ENCODE assay signal across 14 cellular contexts in the genomic region with DNA sequence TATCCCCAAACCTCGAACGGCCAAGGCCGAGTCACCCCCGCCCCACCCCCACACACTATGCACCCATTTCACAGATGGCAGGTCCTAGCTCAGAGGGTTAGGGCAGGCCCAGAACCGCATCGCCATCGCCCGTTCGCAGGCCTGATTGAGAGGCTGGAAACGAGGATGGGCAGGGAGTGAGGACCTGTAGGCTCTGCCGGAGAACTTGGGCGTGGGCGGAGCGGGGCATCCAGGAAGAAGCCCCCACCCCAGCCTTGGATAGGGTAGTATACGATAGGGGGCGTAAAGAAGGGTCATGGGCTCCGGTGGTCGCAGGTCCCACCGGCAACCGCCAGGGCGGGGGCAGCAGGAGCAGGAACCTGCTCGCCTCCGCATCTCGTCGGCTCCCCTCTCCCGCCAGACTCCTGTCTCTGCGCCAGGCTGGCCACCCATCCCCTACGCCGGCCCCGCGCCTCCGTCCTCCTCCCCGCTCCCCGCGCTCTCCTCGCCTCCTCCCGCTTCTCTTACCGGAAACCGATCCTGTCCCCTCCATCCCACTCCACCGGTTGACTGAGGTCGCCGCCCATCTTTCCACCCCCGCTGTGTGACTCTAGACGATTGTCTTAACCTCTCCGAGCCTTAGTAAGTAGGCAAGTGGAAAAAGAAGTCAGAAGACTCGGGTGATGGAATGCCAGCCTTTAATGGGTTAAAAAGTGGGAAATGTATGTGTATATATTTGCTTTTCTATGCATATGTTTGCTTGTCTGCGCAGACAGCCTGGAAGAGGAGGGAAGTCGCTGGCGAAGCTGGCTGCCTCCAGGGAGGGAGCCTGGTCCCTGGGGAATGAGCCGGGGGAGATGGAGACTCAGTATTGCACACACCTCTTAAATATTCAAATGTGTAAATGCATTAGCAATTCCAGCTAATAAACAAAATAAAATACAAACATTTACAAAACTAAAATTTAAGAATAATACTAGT. TPM values are rescaled to one million over a fixed set of nuclear protein-coding genes. Genes with fewer than 3 reads are reported as not detected.
DNase-seq lines count a peak whose midpoint lies in the region; ATAC-seq, FAIRE-seq and TF ChIP-seq lines count a peak whose summit lies in the region.
"Had no signal": no experiment of that assay in that cellular context is flagged by ENCODE, and none has a peak within 500 bp of the region (broad histone marks: within the 10 kb centered on the region; RNA-seq: fewer than 3 reads in every experiment).

No MANE protein-coding gene starts in this region.

- H2AFZ ChIP-seq in H9 (ENCODE audit: low read length) (no peak overlapping the region), keratinocyte (ENCODE audit: control insufficient read depth, low read length) (no peak overlapping the region)

- no peak overlapping the region for H3K4ac ChIP-seq in H9 (ENCODE audit: low read depth, low read length)

- H2BK20ac ChIP-seq in H9 (ENCODE audit: low read depth, low read length, poor library complexity, severe bottlenecking) = no peak overlapping the region

- CTCF ChIA-PET in RWPE1 (lab: Yijun Ruan, JAX) = no interaction called here

- no peaks in the 10 kb centered on the region for H3K9me1 ChIP-seq in keratinocyte (ENCODE audit: control insufficient read depth, extremely low read depth, insufficient read depth, low read length)

- no peak overlapping the region for H4K8ac ChIP-seq in H9 (replicated peaks; ENCODE audit: insufficient read length, low read depth, low read length)

- H3K79me2 ChIP-seq in H9 (ENCODE audit: insufficient read depth, low read length) (no peaks in the 10 kb centered on the region), keratinocyte (ENCODE audit: control insufficient read depth, insufficient read depth, low read length) (no peaks in the 10 kb centered on the region)

- no peak overlapping the region for H2AK5ac ChIP-seq in H9 (ENCODE audit: insufficient read length, low read length)

- no peak overlapping the region for H3K14ac ChIP-seq in H9 (ENCODE audit: insufficient read depth, low read length)

- H4K20me1 ChIP-seq in H9 (ENCODE audit: control insufficient read depth, insufficient read depth, insufficient read length) = no peaks in the 10 kb centered on the region
- no peaks in the 10 kb centered on the region for H4K20me1 ChIP-seq in keratinocyte (ENCODE audit: control insufficient read depth, extremely low read depth, insufficient read depth, low read length)

- WGBS in H9 (ENCODE audit: extremely low coverage, insufficient read length, low lambda C conversion rate) = no CpG with 5 or more reads among the region's 50 CpGs

- H3T11ph ChIP-seq in H9 (ENCODE audit: low read length) = no peak overlapping the region

- no peaks in the 10 kb centered on the region for H3K36me3 Mint-ChIP-seq in H9 (ENCODE audit: insufficient read depth in 1 of 3, low read depth in 3 of 3)
- H3K36me3 Mint-ChIP-seq: T-cell had no signal

- H3K9ac ChIP-seq in H9 (ENCODE audit: extremely low read depth, insufficient read length, low read length) (no peak overlapping the region), keratinocyte (ENCODE audit: control insufficient read depth, extremely low read depth, insufficient read depth, low read length) (no peak overlapping the region)

- peaks cover 16 to 53% of the 10 kb centered on the region in 2 experiments for H3K4me1 Mint-ChIP-seq in H9

- H3K56ac ChIP-seq in H9 (ENCODE audit: insufficient read length, low read depth, low read length) = no peak overlapping the region

- no peak for ATAC-seq in HG02623 (IDR thresholded peaks at IDR 0.05; ENCODE audit: unreplicated experiment)
- ATAC-seq in HG03439 (IDR thresholded peaks at IDR 0.05; ENCODE audit: unreplicated experiment) = no peak

- no peak overlapping the region for H2BK120ac ChIP-seq in H9 (ENCODE audit: low read depth, low read length, poor library complexity, severe bottlenecking)

- H3K27ac Mint-ChIP-seq in H9 = no peak overlapping the region
- H3K27ac Mint-ChIP-seq: T-cell had no signal

- no peak overlapping the region for H4K91ac ChIP-seq in H9 (ENCODE audit: insufficient read length, low read depth, low read length)

- no peaks in the 10 kb centered on the region for H3K36me3 ChIP-seq in keratinocyte (ENCODE audit: control insufficient read depth in 2 of 2, extremely low read depth in 1 of 2, insufficient read depth in 2 of 2, low read length in 2 of 2)
- H3K36me3 ChIP-seq: colonic mucosa, spleen had no signal

- H3K27ac ChIP-seq in H9 (ENCODE audit: insufficient read length, low read depth, low read length) (no peak overlapping the region), RWPE1 (peak overlapping the region; percentile 80), keratinocyte (ENCODE audit: control insufficient read depth, insufficient read depth, low read length) (no peak overlapping the region)
- H3K27ac ChIP-seq: colonic mucosa, spleen had no signal

- H3K9me3 ChIP-seq in H9 (ENCODE audit: control insufficient read depth, low read depth, low read length) = no peaks in the 10 kb centered on the region
- H3K9me3 ChIP-seq in keratinocyte (ENCODE audit: control insufficient read depth, low read depth, low read length) = no peaks in the 10 kb centered on the region
- H3K9me3 ChIP-seq: colonic mucosa, spleen had no signal

- H3K4me3 Mint-ChIP-seq in H9 = peak overlapping the region; percentile 56 to 87

- H3K4me2 ChIP-seq in H9 (ENCODE audit: insufficient read depth, insufficient read length, low read length) (peak overlapping the region; percentile 69), keratinocyte (ENCODE audit: control insufficient read depth, extremely low read depth, insufficient read depth, low read depth, low read length) (peak overlapping the region; percentile 17)

- H3K9me3 Mint-ChIP-seq in H9 = no peaks in the 10 kb centered on the region
- H3K9me3 Mint-ChIP-seq: T-cell had no signal

- H4K5ac ChIP-seq in H9 (ENCODE audit: insufficient read length, low read depth, low read length) = no peak overlapping the region

- no peak overlapping the region for H2BK12ac ChIP-seq in H9 (ENCODE audit: insufficient read length, low read depth, low read length)

- peaks cover 10% of the 10 kb centered on the region for H3K23me2 ChIP-seq in H9 (ENCODE audit: insufficient read length, low read depth, low read length, poor library complexity, severe bottlenecking)

- H3K27me3 Mint-ChIP-seq in H9 (ENCODE audit: low read depth) = peaks cover 72% of the 10 kb centered on the region

- no peak overlapping the region for H3K18ac ChIP-seq in H9 (ENCODE audit: insufficient read length, low read depth, low read length)

- H3K27me3 ChIP-seq in H9 (ENCODE audit: insufficient read depth, low read length) (peaks cover 3% of the 10 kb centered on the region; the same call in 1 of the 2 replicates), keratinocyte (ENCODE audit: control insufficient read depth, extremely low read depth, insufficient read depth, low read length) (peaks cover 28% of the 10 kb centered on the region)

- no peak overlapping the region for H3K23ac ChIP-seq in H9 (ENCODE audit: insufficient read length, low read depth, low read length)

- no peak overlapping the region for H2BK5ac ChIP-seq in H9 (ENCODE audit: insufficient read length, low read length)

- H3K4me3 ChIP-seq in AG09309 (ENCODE audit: control insufficient read depth, low read depth, low read length) (peak overlapping the region; percentile 3), keratinocyte (ENCODE audit: control insufficient read depth in 2 of 3, extremely low read depth in 1 of 3, insufficient read depth in 2 of 3, low read depth in 1 of 3, low read length in 3 of 3) (no peak overlapping the region)
- H3K4me3 ChIP-seq: colonic mucosa had no signal

- TF ChIP-seq CTCF in AG09309 (IDR thresholded peaks at IDR 0.05; ENCODE audit: control insufficient read depth, insufficient read depth, low read depth, low read length, missing control alignments) (no peak), H9 (conservative IDR thresholded peaks at IDR 0.05) (peak; percentile 60), RWPE1 (conservative IDR thresholded peaks at IDR 0.05; ENCODE audit: low read depth) (no peak), keratinocyte (optimal IDR thresholded peaks at IDR 0.05 in 1 of 3, IDR thresholded peaks at IDR 0.05 in 1 of 3, conservative IDR thresholded peaks at IDR 0.05 in 1 of 3; ENCODE audit: extremely low read depth in 1 of 3, insufficient read depth in 2 of 3, low read length in 3 of 3) (no peak)

- FAIRE-seq in keratinocyte (lab: Jason Lieb, UNC) = no peak
- FAIRE-seq: H54 had no signal

- POLR2A ChIA-PET in RWPE1 (lab: Yijun Ruan, JAX; ENCODE audit: low non-redundant PET) = no interaction called here

- DNase-seq in AG09309 (ENCODE audit: low read depth) (no peak), H9 (peak; percentile 74), RWPE1 (ENCODE audit: low spot score) (no peak), keratinocyte (ENCODE audit: low read depth, low spot score) (no peak), GOT3 (lab: John Stamatoyannopoulos, UW) (no peak), GM19240 (ENCODE audit: insufficient read length, low spot score) (no peak)
- DNase-seq: colonic mucosa, DND-41, NCI-H446, spleen, T-cell had no signal

- no peak overlapping the region for H2BK15ac ChIP-seq in H9 (ENCODE audit: low read depth, low read length)

- no peaks in the 10 kb centered on the region for H3K79me1 ChIP-seq in H9 (ENCODE audit: insufficient read depth, low read depth, low read length, poor library complexity, severe bottlenecking)

- dilution Hi-C loops in keratinocyte (cut with MboI; ENCODE audit: extremely low pct_ligation_motif_present, low sequenced_read_pairs) = no loop called here

- H3K4me1 ChIP-seq in H9 (ENCODE audit: insufficient read depth, low read length) (no peaks in the 10 kb centered on the region), keratinocyte (ENCODE audit: control insufficient read depth, extremely low read depth, insufficient read depth, low read length) (peaks cover 26% of the 10 kb centered on the region)
- H3K4me1 ChIP-seq: colonic mucosa had no signal

RNA-seq across cellular contexts. Expression of a gene that starts 52.8 kb away (rescaled TPM):
- not detected in 2 replicates for total RNA-seq in H9 (2021)
- 0.05 to 0.12 TPM (median 0.06 TPM) in 3 replicates for polyA plus RNA-seq in keratinocyte
- not detected for polyA plus RNA-seq in keratinocyte (2011; ENCODE audit: low read depth)
- polyA plus RNA-seq in keratinocyte (2011; cell fraction: cytosol; rRNA removed) = 0.02 TPM in 1 of 2 replicates, not detected in the other
- polyA plus RNA-seq in keratinocyte (2011; cell fraction: nucleus; rRNA removed) = 0.09 TPM in 1 of 2 replicates, not detected in the other
- not detected in 2 replicates for polyA plus RNA-seq in keratinocyte (2012; ENCODE audit: low replicate concordance)
- not detected in 3 replicates for polyA minus RNA-seq in keratinocyte
- not detected for polyA minus RNA-seq in keratinocyte (2011; cell fraction: cytosol; rRNA and poly(A)+ RNA removed)
- polyA minus RNA-seq in keratinocyte (2011; cell fraction: nucleus; rRNA and poly(A)+ RNA removed) = not detected in 2 replicates
